Comparison of ENCODE assay signal across 18 cellular contexts in the genomic region with DNA sequence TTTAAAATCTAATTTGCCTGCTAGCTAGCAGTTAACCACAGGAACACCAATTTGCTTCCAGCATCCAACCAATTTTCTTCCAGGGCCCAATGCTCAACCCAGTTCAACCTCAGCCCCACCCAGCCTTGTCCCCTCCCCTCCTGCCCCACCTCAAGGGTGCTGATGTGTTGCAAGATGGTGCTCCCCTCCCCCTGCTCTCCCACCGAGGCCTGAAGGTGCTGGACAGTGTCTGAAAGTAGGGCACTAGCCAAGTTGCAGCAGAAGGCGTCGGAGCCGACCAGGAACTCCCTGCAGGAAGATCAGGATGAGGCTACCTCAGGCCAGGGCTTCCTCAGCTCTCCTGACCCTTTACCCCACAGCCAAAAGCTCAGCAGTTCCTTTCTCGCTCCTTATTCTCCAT. TPM values are rescaled to one million over a fixed set of nuclear protein-coding genes. Genes with fewer than 3 reads are reported as not detected.
DNase-seq lines count a peak whose midpoint lies in the region; ATAC-seq, FAIRE-seq and TF ChIP-seq lines count a peak whose summit lies in the region.
"Had no signal": no experiment of that assay in that cellular context is flagged by ENCODE, and none has a peak within 500 bp of the region (broad histone marks: within the 10 kb centered on the region; RNA-seq: fewer than 3 reads in every experiment).

No MANE protein-coding gene starts in this region.

- CTCF ChIA-PET in activated CD8-positive, alpha-beta T cell treated with anti-CD3 and anti-CD28 coated beads, Interleukin-2, amount 10 ng/mL, durations not matched to agents 7 days and 5 days (lab: Charles Lee), result interaction anchor here (0.9 to 11.4 kb wide), 3 partner anchors 12 to 76 kb away, joined by 3 to 233 read pairs (median 4); a partner anchor contains a TSS
- CTCF ChIA-PET in naive thymus-derived CD4-positive, alpha-beta T cell (lab: Charles Lee), result interaction anchor here (2.2 to 6.6 kb wide), 2 partner anchors 30 to 36 kb away, joined by 8 to 212 read pairs; no protein-coding TSS in a partner anchor
- CTCF ChIA-PET in MCF 10A (lab: Yijun Ruan, JAX), result interaction anchor here (0.6 to 7.3 kb wide), 3 partner anchors 12 to 66 kb away, joined by 3 to 147 read pairs (median 7); a partner anchor contains a TSS

- H3K4me1 ChIP-seq in naive thymus-derived CD4-positive, alpha-beta T cell (ENCODE audit: control insufficient read depth in 2 of 2, insufficient read depth in 2 of 2, low read length in 2 of 2), result peaks cover 12 to 26% of the 10 kb centered on the region in 2 donors
- H3K4me1 ChIP-seq in kidney (ENCODE audit: control insufficient read depth in 1 of 2, insufficient read depth in 1 of 2, low read depth in 1 of 2, low read length in 2 of 2) (peaks cover 8 to 15% of the 10 kb centered on the region in 2 donors), small intestine (ENCODE audit: control insufficient read depth in 2 of 2, insufficient read depth in 1 of 2, low read depth in 1 of 2, low read length in 1 of 2) (peaks cover 0 to 6% of the 10 kb centered on the region in 2 donors)

- FAIRE-seq in kidney (lab: Jason Lieb, UNC) (no peak), small intestine (lab: Jason Lieb, UNC) (no peak)
- FAIRE-seq: astrocyte had no signal

- no peak for DNase-seq in stimulated activated naive CD8-positive, alpha-beta T cell treated with anti-CD3 and anti-CD28 coated beads, Interleukin-15, Interleukin-2, amounts not matched to agents 100 U/mL and 50 U/mL, for 24 hours
- no peak for DNase-seq in activated CD8-positive, alpha-beta T cell treated with anti-CD3 and anti-CD28 coated beads, Interleukin-2, amount 10 ng/mL, durations not matched to agents 7 days and 5 days
- DNase-seq in naive thymus-derived CD4-positive, alpha-beta T cell, result no peak
- DNase-seq in kidney, result no peak
- DNase-seq in stimulated activated naive CD4-positive, alpha-beta T cell (lab: John Stamatoyannopoulos, UW), result no peak
- no peak for DNase-seq in small intestine
- DNase-seq in MCF 10A (ENCODE audit: unreplicated experiment), result no peak
- DNase-seq: DMS79; KG1; NCI-H1105 treated with DMSO at 0.1 percent for 48 hours; SHP77; stimulated activated CD4-positive, alpha-beta T cell treated with anti-CD3 and anti-CD28 coated beads, Interleukin-12 subunit alpha, Interleukin-12 subunit beta, amount 100 ng/mL, for 4 hours; T-helper 9 cell had no signal

- H3K9me3 Mint-ChIP-seq in stimulated activated naive CD8-positive, alpha-beta T cell treated with anti-CD3 and anti-CD28 coated beads, Interleukin-15, Interleukin-2, amounts not matched to agents 100 ng/mL and 50 ng/mL, for 24 hours, result no peaks in the 10 kb centered on the region
- H3K9me3 Mint-ChIP-seq in activated CD8-positive, alpha-beta T cell treated with anti-CD3 and anti-CD28 coated beads, Interleukin-2, amount 10 ng/mL, durations not matched to agents 7 days and 5 days (ENCODE audit: insufficient read depth), result no peaks in the 10 kb centered on the region
- H3K9me3 Mint-ChIP-seq in naive thymus-derived CD4-positive, alpha-beta T cell, result peaks cover 0 to 9% (median 0%) of the 10 kb centered on the region in 11 donors
- no peaks in the 10 kb centered on the region for H3K9me3 Mint-ChIP-seq in MCF 10A (ENCODE audit: unreplicated experiment)

- no TSS peak for BruUV-seq in MCF 10A (replicated peaks; lab: Mats Ljungman, UMichigan)

- H3K27me3 ChIP-seq in naive thymus-derived CD4-positive, alpha-beta T cell (ENCODE audit: control insufficient read depth in 2 of 2, insufficient read depth in 2 of 2, low read length in 2 of 2), result no peaks in the 10 kb centered on the region
- H3K27me3 ChIP-seq in small intestine (ENCODE audit: control insufficient read depth in 2 of 2, insufficient read depth in 2 of 2, low read length in 2 of 2), result no peaks in the 10 kb centered on the region

- H3K27ac Mint-ChIP-seq in stimulated activated naive CD8-positive, alpha-beta T cell treated with anti-CD3 and anti-CD28 coated beads, Interleukin-15, Interleukin-2, amounts not matched to agents 100 ng/mL and 50 ng/mL, for 24 hours, result peak overlapping the region; percentile 82
- H3K27ac Mint-ChIP-seq in activated CD8-positive, alpha-beta T cell treated with anti-CD3 and anti-CD28 coated beads, Interleukin-2, amount 10 ng/mL, durations not matched to agents 7 days and 5 days, result peak overlapping the region; percentile 64
- peak overlapping the region; percentile 24 to 93 (median 69) for H3K27ac Mint-ChIP-seq in naive thymus-derived CD4-positive, alpha-beta T cell
- H3K27ac Mint-ChIP-seq in MCF 10A (ENCODE audit: low read depth, unreplicated experiment), result no peak overlapping the region

- intact Hi-C loops in naive thymus-derived CD4-positive, alpha-beta T cell (cut with micrococcal nuclease), result no loop called here
- intact Hi-C loops in kidney (cut with DNase I) (no loop called here), MCF 10A (cut with micrococcal nuclease) (no loop called here)

- H3K4me3 ChIP-seq in naive thymus-derived CD4-positive, alpha-beta T cell (ENCODE audit: low read length), result no peak overlapping the region
- H3K4me3 ChIP-seq in kidney (ENCODE audit: low read length in 2 of 2) (no peak overlapping the region), small intestine (ENCODE audit: low read depth in 1 of 2, low read length in 2 of 2) (no peak overlapping the region)

- ATAC-seq in stimulated activated naive CD8-positive, alpha-beta T cell treated with anti-CD3 and anti-CD28 coated beads, Interleukin-15, Interleukin-2, amounts not matched to agents 100 U/mL and 50 U/mL, for 24 hours, result no peak
- no peak for ATAC-seq in activated CD8-positive, alpha-beta T cell treated with anti-CD3 and anti-CD28 coated beads, Interleukin-2, amount 10 ng/mL, durations not matched to agents 7 days and 5 days
- ATAC-seq in naive thymus-derived CD4-positive, alpha-beta T cell, result no peak

- 54 to 64% (median 55%) methylated on average over 5 of the region's 5 CpGs for WGBS in small intestine, 3 donors

- TF ChIP-seq CTCF in kidney (IDR thresholded peaks at IDR 0.05; ENCODE audit: borderline replicate concordance, extremely low read depth, insufficient read depth) (no peak), MCF 10A (IDR thresholded peaks at IDR 0.05; ENCODE audit: unreplicated experiment) (no peak)

- no peaks in the 10 kb centered on the region for H3K9me3 ChIP-seq in naive thymus-derived CD4-positive, alpha-beta T cell (ENCODE audit: control insufficient read depth in 2 of 3, low read length in 3 of 3)
- no peaks in the 10 kb centered on the region for H3K9me3 ChIP-seq in kidney (ENCODE audit: control insufficient read depth in 1 of 2, low read length in 2 of 2)
- no peaks in the 10 kb centered on the region for H3K9me3 ChIP-seq in small intestine (ENCODE audit: control insufficient read depth, low read depth)

- no peak overlapping the region for H3K4me3 Mint-ChIP-seq in stimulated activated naive CD8-positive, alpha-beta T cell treated with anti-CD3 and anti-CD28 coated beads, Interleukin-15, Interleukin-2, amounts not matched to agents 100 ng/mL and 50 ng/mL, for 24 hours
- no peak overlapping the region for H3K4me3 Mint-ChIP-seq in activated CD8-positive, alpha-beta T cell treated with anti-CD3 and anti-CD28 coated beads, Interleukin-2, amount 10 ng/mL, durations not matched to agents 7 days and 5 days
- H3K4me3 Mint-ChIP-seq in naive thymus-derived CD4-positive, alpha-beta T cell, result peak overlapping the region in 6 of 10 donors; percentile 12 to 100 (median 44)
- H3K4me3 Mint-ChIP-seq in MCF 10A (ENCODE audit: unreplicated experiment), result no peak overlapping the region

- peaks cover 12 to 62% (median 23%) of the 10 kb centered on the region in 3 experiments for H3K36me3 ChIP-seq in naive thymus-derived CD4-positive, alpha-beta T cell (ENCODE audit: control insufficient read depth in 2 of 3, insufficient read depth in 3 of 3, low read length in 3 of 3)
- H3K36me3 ChIP-seq in kidney (ENCODE audit: control insufficient read depth in 1 of 2, insufficient read depth in 2 of 2, low read length in 2 of 2), result peaks cover 28 to 29% of the 10 kb centered on the region in 2 donors
- H3K36me3 ChIP-seq in small intestine (ENCODE audit: control insufficient read depth in 2 of 2, insufficient read depth in 2 of 2, low read length in 2 of 2), result peaks cover 9 to 21% of the 10 kb centered on the region in 2 donors

- peaks cover 50% of the 10 kb centered on the region for H3K36me3 Mint-ChIP-seq in stimulated activated naive CD8-positive, alpha-beta T cell treated with anti-CD3 and anti-CD28 coated beads, Interleukin-15, Interleukin-2, amounts not matched to agents 100 ng/mL and 50 ng/mL, for 24 hours (ENCODE audit: low read depth)
- H3K36me3 Mint-ChIP-seq in activated CD8-positive, alpha-beta T cell treated with anti-CD3 and anti-CD28 coated beads, Interleukin-2, amount 10 ng/mL, durations not matched to agents 7 days and 5 days (ENCODE audit: low read depth), result peaks cover 60% of the 10 kb centered on the region
- peaks cover 9 to 41% (median 12%) of the 10 kb centered on the region in 5 donors for H3K36me3 Mint-ChIP-seq in naive thymus-derived CD4-positive, alpha-beta T cell
- peaks cover 46% of the 10 kb centered on the region for H3K36me3 Mint-ChIP-seq in MCF 10A (ENCODE audit: insufficient read depth, unreplicated experiment)

- no peak overlapping the region for H3K9ac ChIP-seq in kidney (ENCODE audit: low read length in 2 of 2)

- POLR2A ChIA-PET in activated CD8-positive, alpha-beta T cell treated with anti-CD3 and anti-CD28 coated beads, Interleukin-2, amount 10 ng/mL, durations not matched to agents 7 days and 5 days (lab: Charles Lee), result interaction anchor here (5.1 to 7.1 kb wide), 2 partner anchors 8 to 15 kb away, joined by 58 to 77 read pairs; no protein-coding TSS in a partner anchor
- POLR2A ChIA-PET in naive thymus-derived CD4-positive, alpha-beta T cell (lab: Charles Lee), result interaction anchor here (8.9 to 17.1 kb wide), 2 partner anchors 13 to 39 kb away, joined by 294 to 401 read pairs; a partner anchor contains a TSS
- POLR2A ChIA-PET in MCF 10A (lab: Yijun Ruan, JAX), result interaction anchor here (1.5 to 10.2 kb wide), 2 partner anchors 13 to 28 kb away, joined by 4 to 610 read pairs; a partner anchor contains a TSS

- peak overlapping the region; percentile 28 for H3K27ac ChIP-seq in naive thymus-derived CD4-positive, alpha-beta T cell (ENCODE audit: low read depth, low read length)
- H3K27ac ChIP-seq in kidney (ENCODE audit: low read depth in 2 of 2, low read length in 2 of 2) (no peak overlapping the region), small intestine (ENCODE audit: low read depth in 1 of 2, low read length in 1 of 2) (peak overlapping the region in 1 of 2 donors; percentile 43)

- H3K27me3 Mint-ChIP-seq in stimulated activated naive CD8-positive, alpha-beta T cell treated with anti-CD3 and anti-CD28 coated beads, Interleukin-15, Interleukin-2, amounts not matched to agents 100 ng/mL and 50 ng/mL, for 24 hours, result no peaks in the 10 kb centered on the region
- no peaks in the 10 kb centered on the region for H3K27me3 Mint-ChIP-seq in activated CD8-positive, alpha-beta T cell treated with anti-CD3 and anti-CD28 coated beads, Interleukin-2, amount 10 ng/mL, durations not matched to agents 7 days and 5 days (ENCODE audit: low read depth)
- no peaks in the 10 kb centered on the region for H3K27me3 Mint-ChIP-seq in naive thymus-derived CD4-positive, alpha-beta T cell
- H3K27me3 Mint-ChIP-seq in MCF 10A (ENCODE audit: insufficient read depth, unreplicated experiment), result no peaks in the 10 kb centered on the region

- H3K4me1 Mint-ChIP-seq in stimulated activated naive CD8-positive, alpha-beta T cell treated with anti-CD3 and anti-CD28 coated beads, Interleukin-15, Interleukin-2, amounts not matched to agents 100 ng/mL and 50 ng/mL, for 24 hours (ENCODE audit: low read depth), result peaks cover 75% of the 10 kb centered on the region
- H3K4me1 Mint-ChIP-seq in activated CD8-positive, alpha-beta T cell treated with anti-CD3 and anti-CD28 coated beads, Interleukin-2, amount 10 ng/mL, durations not matched to agents 7 days and 5 days (ENCODE audit: low read depth), result peaks cover 70% of the 10 kb centered on the region
- peaks cover 44 to 73% (median 52%) of the 10 kb centered on the region in 7 donors for H3K4me1 Mint-ChIP-seq in naive thymus-derived CD4-positive, alpha-beta T cell
- peaks cover 26% of the 10 kb centered on the region for H3K4me1 Mint-ChIP-seq in MCF 10A (ENCODE audit: insufficient read depth, unreplicated experiment)

RNA-seq across cellular contexts. Expression of a gene that starts 3.7 kb away (rescaled TPM):
- total RNA-seq in activated CD8-positive, alpha-beta T cell treated with anti-CD3 and anti-CD28 coated beads, Interleukin-2, amount 10 ng/mL, durations not matched to agents 7 days and 5 days, result 100 to 1,000 TPM; 189 TPM
- total RNA-seq in naive thymus-derived CD4-positive, alpha-beta T cell, result 100 to 1,000 TPM; 206 to 403 (median 294) TPM
- polyA plus RNA-seq in naive thymus-derived CD4-positive, alpha-beta T cell, result 100 to 1,000 TPM in 1 of 2 donors, 10 to 100 TPM in 1; 99.3 to 104 TPM
- total RNA-seq in kidney (232 TPM), MCF 10A (2022) (99.7 and 122 TPM in 2 replicates)
- polyA plus RNA-seq in kidney (ENCODE audit: insufficient read depth, low read depth, low replicate concordance) (74.8 TPM), small intestine (100 to 1,000 TPM; 129 to 842 (median 558) TPM)

RNA-seq across cellular contexts. Expression of a gene that starts 18.5 kb away (rescaled TPM):
- total RNA-seq in activated CD8-positive, alpha-beta T cell treated with anti-CD3 and anti-CD28 coated beads, Interleukin-2, amount 10 ng/mL, durations not matched to agents 7 days and 5 days, result 10 to 100 TPM; 12.9 to 13.7 TPM
- total RNA-seq in naive thymus-derived CD4-positive, alpha-beta T cell, result 10 to 100 TPM in 3 of 5 experiments, 1 to 10 TPM in 2; 5.7 to 22.4 (median 15.5) TPM
- polyA plus RNA-seq in naive thymus-derived CD4-positive, alpha-beta T cell, result 1 to 10 TPM in 1 of 2 donors, under 1 TPM in 1; 0.46 to 2.8 TPM
- 28.0 TPM for total RNA-seq in kidney
- polyA plus RNA-seq in kidney (ENCODE audit: insufficient read depth, low read depth, low replicate concordance), result 13.9 TPM
- 10 to 100 TPM; 11.4 to 21.2 (median 14.9) TPM for polyA plus RNA-seq in small intestine
- 25.8 and 30.6 TPM in 2 replicates for total RNA-seq in MCF 10A (2022)

RNA-seq across cellular contexts. Expression of a gene that starts 20.8 kb away (rescaled TPM):
- total RNA-seq in activated CD8-positive, alpha-beta T cell treated with anti-CD3 and anti-CD28 coated beads, Interleukin-2, amount 10 ng/mL, durations not matched to agents 7 days and 5 days, result under 1 TPM; 0.39 to 0.40 TPM
- total RNA-seq in naive thymus-derived CD4-positive, alpha-beta T cell, result 100 to 1,000 TPM in 1 of 5 experiments, 10 to 100 TPM in 3, under 1 TPM in 1; 0.58 to 119 (median 14.8) TPM
- 1 to 10 TPM in 1 of 2 donors, under 1 TPM in 1; 0.72 to 1.2 TPM for polyA plus RNA-seq in naive thymus-derived CD4-positive, alpha-beta T cell
- total RNA-seq in kidney (121 TPM), MCF 10A (2022) (18.9 and 25.3 TPM in 2 replicates)
- polyA plus RNA-seq in kidney (ENCODE audit: insufficient read depth, low read depth, low replicate concordance) (18.7 TPM), small intestine (10 to 100 TPM; 24.3 to 47.5 (median 35.8) TPM)

RNA-seq across cellular contexts. Expression of a gene that starts 28.9 kb away (rescaled TPM):
- total RNA-seq in activated CD8-positive, alpha-beta T cell treated with anti-CD3 and anti-CD28 coated beads, Interleukin-2, amount 10 ng/mL, durations not matched to agents 7 days and 5 days, result 10 to 100 TPM; 56.4 to 56.9 TPM
- 10 to 100 TPM; 13.1 to 47.6 (median 29.3) TPM for total RNA-seq in naive thymus-derived CD4-positive, alpha-beta T cell
- polyA plus RNA-seq in naive thymus-derived CD4-positive, alpha-beta T cell, result 1 to 10 TPM; 2.9 to 7.4 TPM
- total RNA-seq in kidney (10.3 TPM), MCF 10A (2022) (17.5 and 22.5 TPM in 2 replicates)
- polyA plus RNA-seq in kidney (ENCODE audit: insufficient read depth, low read depth, low replicate concordance) (2.1 TPM), small intestine (1 to 10 TPM in 1 of 3 donors, under 1 TPM in 2; 0.45 to 3.6 (median 0.54) TPM)

RNA-seq across cellular contexts. Expression of a gene that starts 40.0 kb away (rescaled TPM):
- not detected for total RNA-seq in activated CD8-positive, alpha-beta T cell treated with anti-CD3 and anti-CD28 coated beads, Interleukin-2, amount 10 ng/mL, durations not matched to agents 7 days and 5 days
- not detected for total RNA-seq in naive thymus-derived CD4-positive, alpha-beta T cell
- not detected for polyA plus RNA-seq in naive thymus-derived CD4-positive, alpha-beta T cell
- total RNA-seq in kidney (not detected), MCF 10A (2022) (not detected in 2 replicates)
- polyA plus RNA-seq in kidney (ENCODE audit: insufficient read depth, low read depth, low replicate concordance) (not detected), small intestine (under 1 TPM in 1 of 3 donors, not detected in 2; 0.15 TPM)
- total RNA-seq: astrocyte, mononuclear cell, subcutaneous adipose tissue had no signal
- polyA plus RNA-seq: esophagus had no signal

Comparison
In these comparisons a context has a peak if more than half of its experiments do, and no peak if none do; other contexts are left out.
1. H3K4me3 Mint-ChIP-seq: peak in naive thymus-derived CD4-positive, alpha-beta T cell (6 of 10); none in stimulated activated naive CD8-positive, alpha-beta T cell treated with anti-CD3 and anti-CD28 coated beads, Interleukin-15, Interleukin-2, amounts not matched to agents 100 ng/mL and 50 ng/mL, for 24 hours (single experiment), activated CD8-positive, alpha-beta T cell treated with anti-CD3 and anti-CD28 coated beads, Interleukin-2, amount 10 ng/mL, durations not matched to agents 7 days and 5 days (single experiment) and MCF 10A (single experiment).